In genomic region chr5:36982146-36982545, GRCh38 we compare ENCODE assay signal across 21 cellular contexts.
DNase-seq lines count a peak whose midpoint lies in the region; ATAC-seq and TF ChIP-seq lines count a peak whose summit lies in the region.
"Had no signal": no experiment of that assay in that cellular context is flagged by ENCODE, and none has a peak within 500 bp of the region (broad histone marks: within the 10 kb centered on the region; RNA-seq: fewer than 3 reads in every experiment).

No MANE protein-coding gene starts in this region.

- POLR2A ChIA-PET in GM10248 (lab: Yijun Ruan, JAX), result no interaction called here

- H3K4me3 ChIP-seq in epithelial cell of esophagus (ENCODE audit: low read length), result no peak overlapping the region
- H3K4me3 ChIP-seq: BLaER1 treated with 17β-estradiol and CSF1 and Interleukin-3, amounts not matched to agents 10 nM and 100 nM; dorsolateral prefrontal cortex; K562; PC-9 had no signal

- no peak for TF ChIP-seq CTCF in epithelial cell of esophagus (IDR thresholded peaks at IDR 0.05; ENCODE audit: insufficient read depth, low read depth, low read length, missing control alignments)
- no peak for TF ChIP-seq CTCF in GM10248 (IDR thresholded peaks at IDR 0.05; ENCODE audit: control extremely low read depth, extremely low read depth, low read depth, missing control alignments)

- H3K9me3 Mint-ChIP-seq in memory B cell, result peaks cover 5% of the 10 kb centered on the region

- peaks cover 10% of the 10 kb centered on the region for H3K4me1 Mint-ChIP-seq in memory B cell

- DNase-seq in ELR (ENCODE audit: low read depth) (peak; percentile 87), NCI-H524 treated with DMSO at 0.1 percent for 48 hours (lab: John Stamatoyannopoulos, UW) (peak; percentile 30), epithelial cell of esophagus (ENCODE audit: low read depth) (peak; percentile 78), memory B cell (ENCODE audit: low spot score in 2 of 2) (no peak), GM10248 (ENCODE audit: extremely low spot score) (no peak), posterior vena cava (ENCODE audit: low spot score) (no peak), pons (ENCODE audit: low spot score) (no peak)
- DNase-seq in activated CD4-positive, alpha-beta T cell treated with anti-CD3 and anti-CD28 coated beads, Interleukin-2, amount 50 U/mL, for 4 hours, result no peak
- DNase-seq: activated CD4-positive, alpha-beta T cell treated with anti-CD3 and anti-CD28 coated beads, Interleukin-2, amount 50 U/mL, for 48 hours; activated gamma-delta T cell treated with Interleukin-2 at 50 U/mL for 16 hours; amniotic stem cell; central memory CD4-positive, alpha-beta T cell; dorsolateral prefrontal cortex; erythroblast; head of caudate nucleus; left ventricle myocardium superior; NCI-H187 treated with DMSO at 0.1 percent for 48 hours; stimulated activated CD8-positive, alpha-beta memory T cell treated with anti-CD3 and anti-CD28 coated beads, Interleukin-4, amount 100 ng/mL, for 48 hours had no signal

- H3K27me3 Mint-ChIP-seq in memory B cell, result no peaks in the 10 kb centered on the region

- H3K27ac Mint-ChIP-seq in memory B cell, result peak overlapping the region; percentile 17

- ATAC-seq in memory B cell (ENCODE audit: low read depth), result no peak
- ATAC-seq: K562, left ventricle myocardium superior had no signal

- CTCF ChIA-PET in GM10248 (lab: Yijun Ruan, JAX), result no interaction called here

- intact Hi-C loops in posterior vena cava (cut with DNase I), result no loop called here

- no peak overlapping the region for H3K4me3 Mint-ChIP-seq in memory B cell

- peaks cover 32% of the 10 kb centered on the region for H3K36me3 Mint-ChIP-seq in memory B cell

Comparison
In these comparisons a context has a peak if more than half of its experiments do, and no peak if none do; other contexts are left out.
1. DNase-seq: peak in ELR (single experiment), NCI-H524 treated with DMSO at 0.1 percent for 48 hours (single experiment) and epithelial cell of esophagus (single experiment); none in memory B cell (0 of 2), GM10248 (single experiment), activated CD4-positive, alpha-beta T cell treated with anti-CD3 and anti-CD28 coated beads, Interleukin-2, amount 50 U/mL, for 4 hours (0 of 2), posterior vena cava (single experiment) and pons (single experiment).